ENCODE assay signal across 10 cellular contexts in the genomic region with DNA sequence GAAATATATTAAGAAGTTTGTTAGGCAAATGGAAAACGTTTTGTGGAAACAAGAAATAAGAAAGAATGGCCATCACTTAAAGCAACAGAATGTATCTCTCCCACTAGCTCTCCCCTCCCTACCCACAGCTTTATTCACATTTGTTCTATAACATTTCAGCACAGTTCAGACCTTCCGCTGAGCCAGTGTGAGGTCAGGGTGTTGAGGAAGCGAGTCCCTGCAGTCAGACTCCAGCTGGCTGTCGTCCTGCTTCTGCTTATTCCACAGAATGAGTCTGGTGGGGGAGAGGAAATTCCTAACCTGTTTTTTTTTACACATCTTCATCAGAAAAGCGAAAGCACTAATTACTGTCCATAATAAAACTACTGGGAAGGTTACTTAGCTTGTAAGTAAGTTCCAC. TPM values are rescaled to one million over a fixed set of nuclear protein-coding genes. Genes with fewer than 3 reads are reported as not detected.
DNase-seq lines count a peak whose midpoint lies in the region; ATAC-seq and TF ChIP-seq lines count a peak whose summit lies in the region.
"Had no signal": no experiment of that assay in that cellular context is flagged by ENCODE, and none has a peak within 500 bp of the region (broad histone marks: within the 10 kb centered on the region; RNA-seq: fewer than 3 reads in every experiment).

No MANE protein-coding gene starts in this region.

- H3K4me3 ChIP-seq in ascending aorta (no peak overlapping the region), breast epithelium (no peak overlapping the region)
- H3K4me3 ChIP-seq: tibial nerve had no signal

- DNase-seq in stimulated activated naive CD4-positive, alpha-beta T cell treated with Interleukin-2 at 50 U/mL for 16 hours (lab: John Stamatoyannopoulos, UW) = peak; percentile 29
- DNase-seq in stimulated activated naive CD4-positive, alpha-beta T cell (lab: John Stamatoyannopoulos, UW) = no peak
- DNase-seq in ascending aorta (ENCODE audit: low spot score in 2 of 2) (peak in 1 of 2 donors; percentile 74), left colon (peak; percentile 29 to 32), breast epithelium (ENCODE audit: low spot score in 2 of 2) (no peak), CD14-positive monocyte (ENCODE audit: low spot score) (no peak)
- DNase-seq: NCI-H510A had no signal

- H3K36me3 Mint-ChIP-seq in CD14-positive monocyte = peaks cover 4% of the 10 kb centered on the region in 2 donors

- H3K36me3 ChIP-seq in ascending aorta (no peaks in the 10 kb centered on the region), breast epithelium (peaks cover 3% of the 10 kb centered on the region)

- peaks cover 24% of the 10 kb centered on the region for H3K4me1 Mint-ChIP-seq in CD14-positive monocyte

- H3K4me1 ChIP-seq in ascending aorta = peaks cover 0 to 9% of the 10 kb centered on the region in 2 donors
- H3K4me1 ChIP-seq in breast epithelium = no peaks in the 10 kb centered on the region

- TF ChIP-seq CTCF in ascending aorta (IDR thresholded peaks at IDR 0.05) (no peak), breast epithelium (IDR thresholded peaks at IDR 0.05) (no peak), CD14-positive monocyte (IDR thresholded peaks at IDR 0.05) (no peak)

- H3K4me3 Mint-ChIP-seq in CD14-positive monocyte = no peak overlapping the region

- H3K27ac ChIP-seq in ascending aorta (peak overlapping the region; percentile 16 to 35), breast epithelium (no peak overlapping the region)

- peaks cover 0 to 2% (median 2%) of the 10 kb centered on the region in 3 donors for H3K27me3 Mint-ChIP-seq in CD14-positive monocyte (ENCODE audit: low read depth in 3 of 3)

- H3K27ac Mint-ChIP-seq in CD14-positive monocyte = peak overlapping the region in 1 of 7 donors; percentile 44

- H3K9me3 Mint-ChIP-seq in CD14-positive monocyte = no peaks in the 10 kb centered on the region

- H3K9me3 ChIP-seq in ascending aorta = no peaks in the 10 kb centered on the region
- no peaks in the 10 kb centered on the region for H3K9me3 ChIP-seq in breast epithelium
- H3K9me3 ChIP-seq: tibial nerve had no signal

- no peaks in the 10 kb centered on the region for H3K27me3 ChIP-seq in ascending aorta
- H3K27me3 ChIP-seq in breast epithelium = no peaks in the 10 kb centered on the region
- H3K27me3 ChIP-seq: tibial nerve had no signal

- TF ChIP-seq POLR2A in breast epithelium (IDR thresholded peaks at IDR 0.05) = no peak

- intact Hi-C loops in ascending aorta (cut with DNase I) (loop anchor here (10.0 kb wide), 1 partner anchor 143 kb away; no protein-coding TSS in a partner anchor), left colon (cut with DNase I, micrococcal nuclease) (no loop called here), breast epithelium (cut with DNase I; ENCODE audit: low total_unique reads) (no loop called here), CD14-positive monocyte (cut with micrococcal nuclease) (loop anchor here in 1 of 2 donors (10.0 kb wide), 1 partner anchor 123 kb away; no protein-coding TSS in a partner anchor)

- ATAC-seq in left colon = no peak
- no peak for ATAC-seq in GM21717 (IDR thresholded peaks at IDR 0.05; ENCODE audit: unreplicated experiment)
- no peak for ATAC-seq in HG02623 (IDR thresholded peaks at IDR 0.05; ENCODE audit: unreplicated experiment)

RNA-seq across cellular contexts. Expression of a gene that starts 39.1 kb away (rescaled TPM):
- total RNA-seq in ascending aorta (26.1 TPM), left colon (10 to 100 TPM; 29.0 TPM), breast epithelium (10 to 100 TPM; 13.0 to 28.2 (median 26.5) TPM)
- polyA plus RNA-seq in CD14-positive monocyte = 10 to 100 TPM; 15.5 to 22.3 TPM

Comparison
In these comparisons a context has a peak if more than half of its experiments do, and no peak if none do; other contexts are left out.
1. DNase-seq: peak in stimulated activated naive CD4-positive, alpha-beta T cell treated with Interleukin-2 at 50 U/mL for 16 hours (single experiment) and left colon (2 of 2); none in stimulated activated naive CD4-positive, alpha-beta T cell (0 of 6), breast epithelium (0 of 2) and CD14-positive monocyte (single experiment).
2. H3K27ac ChIP-seq: peak in ascending aorta (2 of 2); none in breast epithelium (0 of 2).